8 cellular contexts compared by ENCODE assay signal in the genomic region with DNA sequence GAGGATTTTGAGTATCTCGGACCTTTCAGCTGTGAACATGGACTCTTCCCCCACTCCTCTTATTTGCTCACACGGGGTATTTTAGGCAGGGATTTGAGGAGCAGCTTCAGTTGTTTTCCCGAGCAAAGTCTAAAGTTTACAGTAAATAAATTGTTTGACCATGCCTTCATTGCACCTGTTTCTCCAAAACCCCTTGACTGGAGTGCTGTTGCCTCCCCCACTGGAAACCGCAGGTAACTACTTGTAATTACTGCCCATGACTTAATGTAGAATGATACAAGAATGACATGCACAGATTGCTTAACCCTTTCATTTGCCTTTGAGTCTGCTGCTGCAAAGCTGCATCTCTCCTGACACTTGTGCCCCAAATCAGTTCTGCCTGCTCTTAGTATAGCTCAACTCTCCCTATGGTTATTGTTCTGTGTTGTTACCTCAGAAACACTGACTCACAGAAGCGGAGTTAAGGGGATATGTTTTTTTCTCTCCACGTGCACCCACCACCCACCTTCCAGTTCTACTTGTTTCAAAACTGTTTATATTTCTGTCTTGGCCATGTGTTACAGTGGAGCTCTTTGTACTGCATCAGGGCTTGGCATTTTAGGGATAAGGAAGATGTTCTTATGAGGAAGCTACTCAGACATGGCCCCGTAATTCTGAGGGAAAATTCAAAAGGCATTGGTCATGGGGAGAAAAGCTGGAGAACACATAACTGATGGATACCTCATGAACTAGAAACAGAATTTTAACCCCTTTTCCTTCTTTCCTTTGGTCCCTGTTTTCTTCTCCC. TPM values are rescaled to one million over a fixed set of nuclear protein-coding genes. Genes with fewer than 3 reads are reported as not detected.
DNase-seq lines count a peak whose midpoint lies in the region; ATAC-seq, FAIRE-seq and TF ChIP-seq lines count a peak whose summit lies in the region.

No MANE protein-coding gene starts in this region.

- H3K36me3 Mint-ChIP-seq in activated naive CD8-positive, alpha-beta T cell treated with anti-CD3 and anti-CD28 coated beads, Interleukin-2, amount 10 ng/mL, durations not matched to agents 7 days and 5 days: no peaks in the 10 kb centered on the region
- H3K36me3 Mint-ChIP-seq in memory B cell: no peaks in the 10 kb centered on the region

- CTCF ChIA-PET in A549 (lab: Yijun Ruan, JAX): interaction anchor here (0.9 to 1.8 kb wide), 9 partner anchors 8 to 207 kb away, joined by 3 to 7 read pairs (median 4); no protein-coding TSS in a partner anchor

- POLR2A ChIA-PET in A549 (lab: Yijun Ruan, JAX): no interaction called here
- POLR2A ChIA-PET in activated naive CD8-positive, alpha-beta T cell treated with anti-CD3 and anti-CD28 coated beads, Interleukin-2, amount 10 ng/mL, durations not matched to agents 7 days and 5 days (lab: Charles Lee): interaction anchor here (0.6 to 1.1 kb wide), 2 partner anchors 21 to 516 kb away, joined by 3 to 8 read pairs; no protein-coding TSS in a partner anchor

- peak overlapping the region; percentile 6; the same call in 2 of the 3 replicates for H3K4me2 ChIP-seq in A549

- peaks cover 34% of the 10 kb centered on the region for H3K4me1 Mint-ChIP-seq in activated naive CD8-positive, alpha-beta T cell treated with anti-CD3 and anti-CD28 coated beads, Interleukin-2, amount 10 ng/mL, durations not matched to agents 7 days and 5 days
- H3K4me1 Mint-ChIP-seq in memory B cell: peaks cover 63% of the 10 kb centered on the region

- no peak for TF ChIP-seq RAD21 in A549 (conservative IDR thresholded peaks at IDR 0.05 in 1 of 2, IDR thresholded peaks at IDR 0.05 in 1 of 2)

- no peak overlapping the region for H3K4me3 ChIP-seq in A549

- no peaks in the 10 kb centered on the region for H3K9me3 Mint-ChIP-seq in activated naive CD8-positive, alpha-beta T cell treated with anti-CD3 and anti-CD28 coated beads, Interleukin-2, amount 10 ng/mL, durations not matched to agents 7 days and 5 days
- no peaks in the 10 kb centered on the region for H3K9me3 Mint-ChIP-seq in memory B cell

- H3K9me3 ChIP-seq in A549: no peaks in the 10 kb centered on the region

- peak overlapping the region; percentile 3 for H3K4me3 Mint-ChIP-seq in activated naive CD8-positive, alpha-beta T cell treated with anti-CD3 and anti-CD28 coated beads, Interleukin-2, amount 10 ng/mL, durations not matched to agents 7 days and 5 days
- H3K4me3 Mint-ChIP-seq in memory B cell: peak overlapping the region; percentile 92

- DNase-seq in A549 (ENCODE audit: low read depth in 1 of 2, low spot score in 1 of 2): no peak
- no peak for DNase-seq in activated naive CD8-positive, alpha-beta T cell treated with anti-CD3 and anti-CD28 coated beads, Interleukin-2, amount 10 ng/mL, durations not matched to agents 7 days and 5 days
- DNase-seq in memory B cell (ENCODE audit: low spot score in 2 of 2): peak in 1 of 2 donors; percentile 45
- DNase-seq in 8988T: no peak
- DNase-seq in NCI-H1930 (lab: John Stamatoyannopoulos, UW): no peak
- no peak for DNase-seq in effector CD4-positive, alpha-beta T cell
- no peak for DNase-seq in DMS 273 (lab: John Stamatoyannopoulos, UW; ENCODE audit: unreplicated experiment)

- no peak for FAIRE-seq in A549 (lab: Jason Lieb, UNC)

- 0 out of 3 replicates have a peak, but pooled peaks cover 4% of the 10 kb centered on the region for H3K4me1 ChIP-seq in A549

- TF ChIP-seq EP300 in A549 (IDR thresholded peaks at IDR 0.05): no peak

- no peak for ATAC-seq in A549
- no peak for ATAC-seq in activated naive CD8-positive, alpha-beta T cell treated with anti-CD3 and anti-CD28 coated beads, Interleukin-2, amount 10 ng/mL, durations not matched to agents 7 days and 5 days (ENCODE audit: low read depth)
- ATAC-seq in memory B cell (ENCODE audit: low read depth): peak; percentile 19

- H3K27me3 Mint-ChIP-seq in activated naive CD8-positive, alpha-beta T cell treated with anti-CD3 and anti-CD28 coated beads, Interleukin-2, amount 10 ng/mL, durations not matched to agents 7 days and 5 days: peaks cover 55% of the 10 kb centered on the region
- no peaks in the 10 kb centered on the region for H3K27me3 Mint-ChIP-seq in memory B cell

- no peak for TF ChIP-seq POLR2A in A549 (IDR thresholded peaks at IDR 0.05; ENCODE audit: low read length)

- H3K27ac ChIP-seq in A549: no peak overlapping the region

- WGBS in A549 (ENCODE audit: missing lambda C conversion rate): 27% methylated on average over 7 of the region's 7 CpGs

- TF ChIP-seq CTCF in A549 (IDR thresholded peaks at IDR 0.05): no peak
- TF ChIP-seq CTCF in GM12874 (IDR thresholded peaks at IDR 0.05; ENCODE audit: insufficient read depth, low read depth, low read length): peak; percentile 46

- no peak overlapping the region for H3K27ac Mint-ChIP-seq in activated naive CD8-positive, alpha-beta T cell treated with anti-CD3 and anti-CD28 coated beads, Interleukin-2, amount 10 ng/mL, durations not matched to agents 7 days and 5 days
- peak overlapping the region; percentile 86 for H3K27ac Mint-ChIP-seq in memory B cell

TF ChIP-seq in A549, 52 proteins besides CTCF, POLR2A, EP300 and RAD21:
- no peak for TF ChIP-seq ZSCAN20 (CRISPR knock-in tag; IDR thresholded peaks at IDR 0.05)
- TF ChIP-seq BHLHE40 (IDR thresholded peaks at IDR 0.05; ENCODE audit: low read depth, low read length): no peak
- TF ChIP-seq FOSB (CRISPR knock-in tag; IDR thresholded peaks at IDR 0.05): no peak
- no peak for TF ChIP-seq JUN (IDR thresholded peaks at IDR 0.05)
- no peak for TF ChIP-seq ESRRA (IDR thresholded peaks at IDR 0.05; ENCODE audit: borderline replicate concordance, low read length)
- no peak for TF ChIP-seq FOSL2 (IDR thresholded peaks at IDR 0.05)
- no peak for TF ChIP-seq FOSL2 (CRISPR knock-in tag; IDR thresholded peaks at IDR 0.05)
- no peak for TF ChIP-seq RNF2 (IDR thresholded peaks at IDR 0.05; ENCODE audit: borderline replicate concordance, low read depth)
- TF ChIP-seq NFE2L2 (conservative IDR thresholded peaks at IDR 0.05; ENCODE audit: low read length): no peak
- TF ChIP-seq, protein P1, sequence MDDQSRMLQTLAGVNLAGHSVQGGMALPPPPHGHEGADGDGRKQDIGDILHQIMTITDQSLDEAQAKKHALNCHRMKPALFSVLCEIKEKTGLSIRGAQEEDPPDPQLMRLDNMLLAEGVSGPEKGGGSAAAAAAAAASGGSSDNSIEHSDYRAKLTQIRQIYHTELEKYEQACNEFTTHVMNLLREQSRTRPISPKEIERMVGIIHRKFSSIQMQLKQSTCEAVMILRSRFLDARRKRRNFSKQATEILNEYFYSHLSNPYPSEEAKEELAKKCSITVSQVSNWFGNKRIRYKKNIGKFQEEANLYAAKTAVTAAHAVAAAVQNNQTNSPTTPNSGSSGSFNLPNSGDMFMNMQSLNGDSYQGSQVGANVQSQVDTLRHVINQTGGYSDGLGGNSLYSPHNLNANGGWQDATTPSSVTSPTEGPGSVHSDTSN (IDR thresholded peaks at IDR 0.05): no peak
- TF ChIP-seq EHF (CRISPR knock-in tag; IDR thresholded peaks at IDR 0.05): no peak
- TF ChIP-seq NPAS2 (CRISPR knock-in tag; IDR thresholded peaks at IDR 0.05; ENCODE audit: borderline replicate concordance): no peak
- TF ChIP-seq HOXB13 (CRISPR knock-in tag; IDR thresholded peaks at IDR 0.05; ENCODE audit: low read depth): no peak
- no peak for TF ChIP-seq MAFK (IDR thresholded peaks at IDR 0.05; ENCODE audit: partially characterized antibody)
- no peak for TF ChIP-seq MYC (IDR thresholded peaks at IDR 0.05; ENCODE audit: borderline replicate concordance, low read length)

RNA-seq across cellular contexts. Expression of gene ADRB2, which starts 2.2 kb away (rescaled TPM):
- polyA plus RNA-seq in A549 (2011; rRNA removed): 0.15 and 0.18 TPM in 2 replicates
- polyA plus RNA-seq in A549 (2012; cell fraction: cytosol; rRNA removed): 0.34 and 0.48 TPM in 2 replicates
- 0.60 and 0.80 TPM in 2 replicates for polyA plus RNA-seq in A549 (2012; cell fraction: nucleus; rRNA removed)
- polyA plus RNA-seq in A549 (2017; fragmentation: RNase III; extraction: RNeasy Plus Mini Kit Qiagen cat#74134 plus additional on column Dnase treatment): 0.34 to 0.50 TPM (median 0.37 TPM) in 3 replicates
- 0.73 and 1.0 TPM in 2 replicates for polyA minus RNA-seq in A549 (2011; rRNA and poly(A)+ RNA removed)
- total RNA-seq in activated naive CD8-positive, alpha-beta T cell treated with anti-CD3 and anti-CD28 coated beads, Interleukin-2, amount 10 ng/mL, durations not matched to agents 7 days and 5 days: 1 to 10 TPM; 5.3 to 6.3 TPM
